Comparison of ENCODE assay signal across 8 cellular contexts in the genomic region with DNA sequence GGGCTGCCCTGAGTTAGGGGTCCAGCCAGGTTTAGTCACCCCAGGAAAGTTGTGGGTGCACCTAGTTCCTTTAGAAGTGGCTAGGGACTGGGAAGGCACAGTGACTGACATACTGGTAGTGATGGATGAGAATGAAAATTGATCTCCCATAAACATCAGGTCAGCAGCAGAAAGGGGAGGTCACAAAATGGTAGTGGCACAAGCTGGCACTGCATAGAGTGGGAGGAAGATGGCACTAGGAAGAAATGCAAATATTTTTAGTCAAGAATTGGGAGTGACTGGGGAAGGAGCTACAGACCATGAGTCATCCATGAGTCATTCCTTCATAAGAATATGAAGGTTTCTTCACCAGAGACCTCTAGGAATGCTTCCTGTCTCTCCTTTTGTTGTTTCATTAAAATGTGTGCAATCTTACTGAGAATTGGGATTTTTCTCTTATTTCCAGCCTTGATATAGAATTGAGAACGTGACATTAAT.
DNase-seq lines count a peak whose midpoint lies in the region; ATAC-seq, FAIRE-seq and TF ChIP-seq lines count a peak whose summit lies in the region.

No MANE protein-coding gene starts in this region.

- peaks cover 25 to 31% of the 10 kb centered on the region in 2 donors for H3K4me1 Mint-ChIP-seq in effector memory CD8-positive, alpha-beta T cell (ENCODE audit: low read depth in 2 of 2)

- no peaks in the 10 kb centered on the region for H3K27me3 Mint-ChIP-seq in effector memory CD8-positive, alpha-beta T cell

- no peak overlapping the region for H3K4me3 ChIP-seq in retinal pigment epithelial cell (ENCODE audit: low read length)

- peak overlapping the region; percentile 85 to 94 for H3K27ac Mint-ChIP-seq in effector memory CD8-positive, alpha-beta T cell

- FAIRE-seq in RCC 7860 (lab: Jason Lieb, UNC) = peak; percentile 85

- no peaks in the 10 kb centered on the region for H3K36me3 Mint-ChIP-seq in effector memory CD8-positive, alpha-beta T cell (ENCODE audit: insufficient read depth)

- H3K9me3 Mint-ChIP-seq in effector memory CD8-positive, alpha-beta T cell = no peaks in the 10 kb centered on the region

- no peak for TF ChIP-seq CTCF in retinal pigment epithelial cell (conservative IDR thresholded peaks at IDR 0.05; ENCODE audit: low read depth, low read length)

- ATAC-seq in effector memory CD8-positive, alpha-beta T cell (replicated peaks) = no peak
- no peak for ATAC-seq in Right ventricle myocardium superior (ENCODE audit: poor library complexity)
- no peak for ATAC-seq in left ventricle myocardium superior

- DNase-seq in GM04504 (ENCODE audit: low read depth) (peak; percentile 70), RCC 7860 (ENCODE audit: low spot score) (peak; percentile 95), retinal pigment epithelial cell (ENCODE audit: low read depth) (peak; percentile 81), NCI-H1436 treated with DMSO at 0.1 percent for 48 hours (lab: John Stamatoyannopoulos, UW) (no peak), Right ventricle myocardium superior (no peak), C1 segment of cervical spinal cord (lab: John Stamatoyannopoulos, UW) (no peak), left ventricle myocardium superior (no peak)
- DNase-seq in effector memory CD8-positive, alpha-beta T cell = no peak

- intact Hi-C loops in Right ventricle myocardium superior (cut with DNase I) = no loop called here
- intact Hi-C loops in left ventricle myocardium superior (cut with micrococcal nuclease) = no loop called here

- H3K4me3 Mint-ChIP-seq in effector memory CD8-positive, alpha-beta T cell = peak overlapping the region in 1 of 2 donors; percentile 33

Comparison
In these comparisons a context has a peak if more than half of its experiments do, and no peak if none do; other contexts are left out.
1. DNase-seq: peak in GM04504 (single experiment), RCC 7860 (single experiment) and retinal pigment epithelial cell (single experiment); none in effector memory CD8-positive, alpha-beta T cell (0 of 3), NCI-H1436 treated with DMSO at 0.1 percent for 48 hours (single experiment), Right ventricle myocardium superior (single experiment), C1 segment of cervical spinal cord (0 of 14) and left ventricle myocardium superior (single experiment).